In genomic region chr7:130426541-130426940, GRCh38 we compare ENCODE assay signal across 24 cellular contexts. TPM values are rescaled to one million over a fixed set of nuclear protein-coding genes. Genes with fewer than 3 reads are reported as not detected.
A peak's percentile ranks its signal among the peaks of the same experiment; 100 is the strongest.
DNase-seq lines count a peak whose midpoint lies in the region; ATAC-seq and TF ChIP-seq lines count a peak whose summit lies in the region.
"Had no signal": no experiment of that assay in that cellular context is flagged by ENCODE, and none has a peak within 500 bp of the region (broad histone marks: within the 10 kb centered on the region; RNA-seq: fewer than 3 reads in every experiment).

No MANE protein-coding gene starts in this region.

- no peak for ATAC-seq in activated CD8-positive, alpha-beta T cell treated with anti-CD3 and anti-CD28 coated beads for 36 hours
- ATAC-seq: right cardiac atrium had no signal

- TF ChIP-seq CTCF in activated CD8-positive, alpha-beta T cell treated with anti-CD3 and anti-CD28 coated beads for 36 hours (IDR thresholded peaks at IDR 0.05), result no peak
- no peak for TF ChIP-seq CTCF in nephron (IDR thresholded peaks at IDR 0.05; ENCODE audit: unreplicated experiment in 3 of 3)
- TF ChIP-seq CTCF in endodermal cell (conservative IDR thresholded peaks at IDR 0.05), result no peak

- no peak overlapping the region for H3K4me3 Mint-ChIP-seq in activated T-cell treated with anti-CD3 and anti-CD28 coated beads, Interleukin-2, amount 50 U/mL, for 24 hours
- no peak overlapping the region for H3K4me3 Mint-ChIP-seq in activated CD8-positive, alpha-beta T cell treated with anti-CD3 and anti-CD28 coated beads for 36 hours
- H3K4me3 Mint-ChIP-seq in nephron, result peak overlapping the region in 1 of 3 experiments; percentile 21
- no peak overlapping the region for H3K4me3 Mint-ChIP-seq in endodermal cell
- H3K4me3 Mint-ChIP-seq: activated B cell treated with CpG ODN at 0.5 μM for 24 hours; activated CD4-positive, alpha-beta memory T cell treated with anti-CD3 and anti-CD28 coated beads, Interleukin-2, amount 10 ng/mL, durations not matched to agents 7 days and 5 days; neural progenitor cell had no signal

- H3K27me3 ChIP-seq in endodermal cell (ENCODE audit: control insufficient read depth, insufficient read depth, low read length, poor library complexity, severe bottlenecking) (no peaks in the 10 kb centered on the region), MG63 (no peaks in the 10 kb centered on the region)
- H3K27me3 ChIP-seq: cardiac muscle cell, neural progenitor cell had no signal

- no peak overlapping the region for H3K9ac ChIP-seq in endodermal cell (ENCODE audit: extremely low read depth, low read length, poor library complexity, severe bottlenecking)
- H3K9ac ChIP-seq: neural progenitor cell had no signal

- POLR2A ChIA-PET in activated CD8-positive, alpha-beta T cell treated with anti-CD3 and anti-CD28 coated beads for 36 hours (lab: Charles Lee), result no interaction called here

- no peaks in the 10 kb centered on the region for H3K9me3 ChIP-seq in endodermal cell (ENCODE audit: control insufficient read depth, low read length)
- H3K9me3 ChIP-seq in MG63, result no peaks in the 10 kb centered on the region
- H3K9me3 ChIP-seq: Caco-2, thoracic aorta had no signal

- H3K27me3 Mint-ChIP-seq in activated T-cell treated with anti-CD3 and anti-CD28 coated beads, Interleukin-2, amount 50 U/mL, for 24 hours, result no peaks in the 10 kb centered on the region
- H3K27me3 Mint-ChIP-seq in activated CD8-positive, alpha-beta T cell treated with anti-CD3 and anti-CD28 coated beads for 36 hours, result no peaks in the 10 kb centered on the region
- H3K27me3 Mint-ChIP-seq in nephron (ENCODE audit: low read depth) (no peaks in the 10 kb centered on the region), endodermal cell (ENCODE audit: insufficient read depth) (no peaks in the 10 kb centered on the region)
- H3K27me3 Mint-ChIP-seq: activated B cell treated with CpG ODN at 0.5 μM for 24 hours; activated CD4-positive, alpha-beta memory T cell treated with anti-CD3 and anti-CD28 coated beads, Interleukin-2, amount 10 ng/mL, durations not matched to agents 7 days and 5 days had no signal

- no peaks in the 10 kb centered on the region for H3K36me3 ChIP-seq in endodermal cell (ENCODE audit: control insufficient read depth, insufficient read depth, low read length)
- H3K36me3 ChIP-seq in MG63, result no peaks in the 10 kb centered on the region; the same call in 1 of the 2 replicates
- H3K36me3 ChIP-seq: cardiac muscle cell, neural progenitor cell, thoracic aorta had no signal

- 94 to 100% methylated on average over 1 to 3 of the region's 3 CpGs for WGBS in endodermal cell (ENCODE audit: insufficient coverage in 1 of 2, insufficient read length in 1 of 2), 2 experiments

- peak overlapping the region; percentile 44 for H3K27ac Mint-ChIP-seq in activated T-cell treated with anti-CD3 and anti-CD28 coated beads, Interleukin-2, amount 50 U/mL, for 24 hours
- H3K27ac Mint-ChIP-seq in activated CD8-positive, alpha-beta T cell treated with anti-CD3 and anti-CD28 coated beads for 36 hours, result peak overlapping the region; percentile 9
- H3K27ac Mint-ChIP-seq in nephron (peak overlapping the region; percentile 0 to 72 (median 63)), endodermal cell (no peak overlapping the region)
- H3K27ac Mint-ChIP-seq: activated B cell treated with CpG ODN at 0.5 μM for 24 hours; activated CD4-positive, alpha-beta memory T cell treated with anti-CD3 and anti-CD28 coated beads, Interleukin-2, amount 10 ng/mL, durations not matched to agents 7 days and 5 days; neural progenitor cell had no signal

- CTCF ChIA-PET in activated CD8-positive, alpha-beta T cell treated with anti-CD3 and anti-CD28 coated beads for 36 hours (lab: Charles Lee), result no interaction called here

- no peak for DNase-seq in activated T-cell treated with anti-CD3 and anti-CD28 coated beads, Interleukin-2, amount 50 U/mL, for 24 hours
- DNase-seq in activated T-cell treated with anti-CD3 and anti-CD28 coated beads, Interleukin-2, amount 50 U/mL, for 48 hours, result no peak
- DNase-seq in NCI-H2029 (lab: John Stamatoyannopoulos, UW) (peak; percentile 48), endodermal cell (no peak), MG63 (no peak)
- DNase-seq in activated CD8-positive, alpha-beta T cell treated with anti-CD3 and anti-CD28 coated beads for 36 hours, result no peak
- no peak for DNase-seq in activated effector memory CD4-positive, alpha-beta T cell treated with Interleukin-2 at 50 U/mL for 16 hours
- DNase-seq: ACHN; activated B cell treated with CpG ODN at 0.5 μM for 24 hours; activated CD4-positive, alpha-beta memory T cell treated with anti-CD3 and anti-CD28 coated beads, Interleukin-2, amount 10 ng/mL, durations not matched to agents 7 days and 5 days; Caco-2; HCEC 1CT; NCI-H226; right cardiac atrium; stimulated activated CD4-positive, alpha-beta T cell treated with anti-CD3 and anti-CD28 coated beads, Interleukin-4, amount 100 ng/mL, for 1 hour had no signal

- H3K4me3 ChIP-seq in endodermal cell (ENCODE audit: low read length), result no peak overlapping the region
- H3K4me3 ChIP-seq in MG63, result no peak overlapping the region
- H3K4me3 ChIP-seq: cardiac muscle cell, neural progenitor cell, SK-N-MC, thoracic aorta had no signal

- intact Hi-C loops in activated CD8-positive, alpha-beta T cell treated with anti-CD3 and anti-CD28 coated beads for 36 hours (cut with micrococcal nuclease), result no loop called here

- peaks cover 48% of the 10 kb centered on the region for H3K4me1 Mint-ChIP-seq in activated T-cell treated with anti-CD3 and anti-CD28 coated beads, Interleukin-2, amount 50 U/mL, for 24 hours (ENCODE audit: low read depth)
- H3K4me1 Mint-ChIP-seq in activated CD8-positive, alpha-beta T cell treated with anti-CD3 and anti-CD28 coated beads for 36 hours (ENCODE audit: low read depth), result peaks cover 50% of the 10 kb centered on the region
- peaks cover 42% of the 10 kb centered on the region for H3K4me1 Mint-ChIP-seq in nephron
- peaks cover 8% of the 10 kb centered on the region for H3K4me1 Mint-ChIP-seq in endodermal cell
- H3K4me1 Mint-ChIP-seq: activated B cell treated with CpG ODN at 0.5 μM for 24 hours had no signal

- H3K27ac ChIP-seq in endodermal cell (ENCODE audit: low read depth, low read length), result no peak overlapping the region
- H3K27ac ChIP-seq: cardiac muscle cell, neural progenitor cell, SK-N-MC, thoracic aorta had no signal

- H3K9me3 Mint-ChIP-seq in activated T-cell treated with anti-CD3 and anti-CD28 coated beads, Interleukin-2, amount 50 U/mL, for 24 hours, result no peaks in the 10 kb centered on the region
- no peaks in the 10 kb centered on the region for H3K9me3 Mint-ChIP-seq in activated CD8-positive, alpha-beta T cell treated with anti-CD3 and anti-CD28 coated beads for 36 hours
- no peaks in the 10 kb centered on the region for H3K9me3 Mint-ChIP-seq in nephron
- no peaks in the 10 kb centered on the region for H3K9me3 Mint-ChIP-seq in endodermal cell
- H3K9me3 Mint-ChIP-seq: activated B cell treated with CpG ODN at 0.5 μM for 24 hours; activated CD4-positive, alpha-beta memory T cell treated with anti-CD3 and anti-CD28 coated beads, Interleukin-2, amount 10 ng/mL, durations not matched to agents 7 days and 5 days; neural progenitor cell had no signal

- H3K4me1 ChIP-seq in endodermal cell (ENCODE audit: control insufficient read depth, insufficient read depth, low read length), result no peaks in the 10 kb centered on the region
- H3K4me1 ChIP-seq: Caco-2 had no signal

- peaks cover 14% of the 10 kb centered on the region for H3K36me3 Mint-ChIP-seq in activated T-cell treated with anti-CD3 and anti-CD28 coated beads, Interleukin-2, amount 50 U/mL, for 24 hours (ENCODE audit: low read depth)
- peaks cover 13% of the 10 kb centered on the region for H3K36me3 Mint-ChIP-seq in activated CD8-positive, alpha-beta T cell treated with anti-CD3 and anti-CD28 coated beads for 36 hours (ENCODE audit: low read depth)
- H3K36me3 Mint-ChIP-seq in nephron (ENCODE audit: low read depth) (peaks cover 3% of the 10 kb centered on the region), endodermal cell (ENCODE audit: low read depth) (peaks cover 2% of the 10 kb centered on the region)

RNA-seq across cellular contexts. Expression of gene CEP41, which starts 14.3 kb away (rescaled TPM):
- total RNA-seq in activated CD8-positive, alpha-beta T cell treated with anti-CD3 and anti-CD28 coated beads for 36 hours, result 10 to 100 TPM; 28.0 to 28.1 TPM
- total RNA-seq in endodermal cell, result 10 to 100 TPM; 11.4 to 13.0 TPM
- polyA plus RNA-seq in endodermal cell (2013, experiment 1 of 2), result 31.3 TPM
- 31.1 TPM for polyA plus RNA-seq in endodermal cell (2013, experiment 2 of 2)
- 13.1 and 20.4 TPM in 2 replicates for total RNA-seq in MG63 (2014; rRNA removed; shearing (Covaris generic); ENCODE audit: low replicate concordance)

RNA-seq across cellular contexts. Expression of gene CPA1, which starts 46.2 kb away (rescaled TPM):
- total RNA-seq in activated CD8-positive, alpha-beta T cell treated with anti-CD3 and anti-CD28 coated beads for 36 hours, result not detected
- not detected for total RNA-seq in endodermal cell
- 0.32 TPM for polyA plus RNA-seq in endodermal cell (2013, experiment 1 of 2)
- 0.33 TPM for polyA plus RNA-seq in endodermal cell (2013, experiment 2 of 2)
- total RNA-seq in MG63 (2014; rRNA removed; shearing (Covaris generic); ENCODE audit: low replicate concordance), result not detected in 2 replicates
- total RNA-seq: activated B cell treated with CpG ODN at 0.5 μM for 24 hours; activated CD4-positive, alpha-beta memory T cell treated with anti-CD3 and anti-CD28 coated beads, Interleukin-2, amount 10 ng/mL, durations not matched to agents 7 days and 5 days; Caco-2; Daoy; mononuclear cell; T-helper 2 cell treated with Interferon-gamma antibody and Interleukin-4, amounts not matched to agents 100 ng/mL and 5 ng/mL, for 36 hours had no signal
- polyA plus RNA-seq: keratinocyte had no signal
